ENCODE assay signal across 1 cellular context in the genomic region with DNA sequence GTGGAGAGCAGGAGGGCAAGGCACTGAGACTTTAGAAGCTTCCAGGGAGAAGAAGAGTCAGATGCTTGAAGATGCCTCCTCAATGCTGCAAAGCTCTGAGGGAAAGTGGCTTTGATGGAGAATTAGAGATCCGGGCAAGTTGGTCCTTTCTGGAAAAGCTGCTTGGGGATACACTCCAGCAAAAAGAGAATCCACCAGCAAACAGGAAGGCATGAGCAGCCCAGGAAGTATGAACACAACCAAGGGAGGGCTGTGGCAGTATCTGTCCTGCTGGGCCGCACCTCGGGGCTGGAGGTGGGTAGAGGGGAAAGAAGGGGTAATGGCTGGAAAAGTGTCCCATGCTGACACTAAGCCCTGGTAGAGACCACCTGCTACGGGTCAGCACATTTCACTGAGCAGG.
TF ChIP-seq lines count a peak whose summit lies in the region.

No MANE protein-coding gene starts in this region.

TF ChIP-seq in K562, 482 proteins besides CTCF, POLR2A, EP300 and RAD21:
- peak; percentile 64 for TF ChIP-seq RBM25 (IDR thresholded peaks at IDR 0.05; ENCODE audit: low read depth, low read length, severe bottlenecking)
- no peak for TF ChIP-seq CCAR2 (IDR thresholded peaks at IDR 0.05; ENCODE audit: low read depth, low read length)
